10 cellular contexts compared by ENCODE assay signal in the genomic region with DNA sequence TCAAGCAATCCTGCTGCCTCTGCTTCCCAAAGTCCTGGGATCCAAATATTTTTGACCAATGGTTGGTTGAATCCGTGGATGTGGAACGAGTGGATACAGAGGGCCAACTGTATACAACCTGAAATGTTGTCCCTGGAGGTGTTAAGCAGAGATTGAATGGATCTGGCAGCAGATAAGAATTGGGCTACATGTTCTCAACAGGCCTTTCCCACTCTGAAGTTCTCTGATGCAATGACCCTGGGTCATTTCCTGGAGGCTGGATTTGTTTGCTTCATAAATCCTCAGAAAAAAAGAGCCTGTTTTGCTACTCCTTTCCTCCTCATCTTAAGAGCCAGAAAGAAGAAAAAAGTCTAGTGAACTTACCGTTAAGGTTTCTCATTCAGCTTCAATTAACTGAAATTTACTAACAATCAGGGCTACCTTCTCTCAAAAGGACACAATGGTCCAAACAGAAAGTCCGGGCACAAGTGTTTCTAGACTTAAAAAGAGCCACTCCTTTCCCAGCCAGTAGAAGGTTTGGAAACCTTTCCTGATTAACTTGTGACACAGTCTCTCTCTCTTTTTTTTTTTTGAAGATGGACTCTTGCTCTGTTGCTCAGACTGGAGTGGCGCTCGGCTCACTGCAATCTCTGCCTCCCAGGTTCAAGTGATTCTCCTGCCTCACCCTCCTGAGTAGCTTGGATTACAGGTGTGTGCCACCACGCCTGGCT. TPM values are rescaled to one million over a fixed set of nuclear protein-coding genes. Genes with fewer than 3 reads are reported as not detected.
DNase-seq lines count a peak whose midpoint lies in the region; ATAC-seq and TF ChIP-seq lines count a peak whose summit lies in the region.
"Had no signal": no experiment of that assay in that cellular context is flagged by ENCODE, and none has a peak within 500 bp of the region (broad histone marks: within the 10 kb centered on the region; RNA-seq: fewer than 3 reads in every experiment).

No MANE protein-coding gene starts in this region.

- H3K36me3 Mint-ChIP-seq in MCF 10A (ENCODE audit: insufficient read depth, unreplicated experiment), result no peaks in the 10 kb centered on the region

- H3K4me1 Mint-ChIP-seq in MCF 10A (ENCODE audit: insufficient read depth, unreplicated experiment), result peaks cover 35% of the 10 kb centered on the region

- no TSS peak for BruUV-seq in MCF 10A (replicated peaks; lab: Mats Ljungman, UMichigan)

- H3K27me3 ChIP-seq in ACC112 (ENCODE audit: insufficient read depth, low read length) (no peaks in the 10 kb centered on the region), lower lobe of right lung (ENCODE audit: low read depth) (no peaks in the 10 kb centered on the region)

- no peaks in the 10 kb centered on the region for H3K9me3 ChIP-seq in lower lobe of right lung

- ATAC-seq in lower lobe of right lung (peak; percentile 67 to 71), HG03565 (IDR thresholded peaks at IDR 0.05; ENCODE audit: unreplicated experiment) (no peak)

- H3K36me3 ChIP-seq in ACC112 (ENCODE audit: insufficient read depth, low read length) (no peaks in the 10 kb centered on the region), lower lobe of right lung (no peaks in the 10 kb centered on the region)

- H3K4me1 ChIP-seq in ACC112 (ENCODE audit: control insufficient read depth, insufficient read depth, low read length, unreplicated experiment) (peaks cover 16% of the 10 kb centered on the region), lower lobe of right lung (peaks cover 90% of the 10 kb centered on the region)

- H3K27me3 Mint-ChIP-seq in MCF 10A (ENCODE audit: insufficient read depth, unreplicated experiment), result no peaks in the 10 kb centered on the region

- no peak overlapping the region for H2AFZ ChIP-seq in ACC112 (ENCODE audit: low read length, unreplicated experiment)

- intact Hi-C loops in MCF 10A (cut with micrococcal nuclease), result no loop called here
- intact Hi-C loops in lower lobe of right lung (cut with DNase I), result no loop called here

- H3K79me2 ChIP-seq in ACC112 (ENCODE audit: control insufficient read depth, insufficient read depth, low read length, unreplicated experiment), result no peaks in the 10 kb centered on the region

- no peak for TF ChIP-seq CTCF in MCF 10A (IDR thresholded peaks at IDR 0.05; ENCODE audit: unreplicated experiment)
- TF ChIP-seq CTCF in lower lobe of right lung (IDR thresholded peaks at IDR 0.05), result no peak

- DNase-seq in M059J (ENCODE audit: low read depth) (peak; percentile 42), MCF 10A (ENCODE audit: unreplicated experiment) (peak; percentile 54), lower lobe of right lung (no peak), NCI-H146 (lab: John Stamatoyannopoulos, UW) (no peak), kidney glomerular epithelial cell (lab: John Stamatoyannopoulos, UW) (no peak), HEK293T (ENCODE audit: extremely low spot score) (no peak)
- DNase-seq: NCI-H2029 treated with DMSO at 0.1 percent for 48 hours had no signal

- H3K27ac ChIP-seq in ACC112 (ENCODE audit: low read depth, low read length), result 0 out of 2 replicates have a peak overlapping the region, but pooled peaks have one; percentile 6
- H3K27ac ChIP-seq in lower lobe of right lung, result peak overlapping the region; percentile 65
- H3K27ac ChIP-seq: C4-2B had no signal

- peaks cover 7% of the 10 kb centered on the region for H3K9me3 Mint-ChIP-seq in MCF 10A (ENCODE audit: unreplicated experiment)

- CTCF ChIA-PET in MCF 10A (lab: Yijun Ruan, JAX), result interaction anchor here (0.6 to 11.7 kb wide), 4 partner anchors 10 to 194 kb away, joined by 3 to 170 read pairs (median 4); no protein-coding TSS in a partner anchor
- CTCF ChIA-PET in HEK293T (lab: Yijun Ruan, JAX), result no interaction called here

- no peak overlapping the region for H3K4me3 ChIP-seq in ACC112 (ENCODE audit: low read depth, low read length)
- H3K4me3 ChIP-seq in lower lobe of right lung, result no peak overlapping the region

- peak overlapping the region; percentile 81 for H3K27ac Mint-ChIP-seq in MCF 10A (ENCODE audit: low read depth, unreplicated experiment)

- POLR2A ChIA-PET in MCF 10A (lab: Yijun Ruan, JAX), result no interaction called here
- POLR2A ChIA-PET in HEK293T (lab: Yijun Ruan, JAX), result no interaction called here

- no peak overlapping the region for H3K4me3 Mint-ChIP-seq in MCF 10A (ENCODE audit: unreplicated experiment)

TF ChIP-seq in HEK293T, 16 proteins besides CTCF, POLR2A, EP300 and RAD21:
- TF ChIP-seq LEF1 (IDR thresholded peaks at IDR 0.05; ENCODE audit: borderline replicate concordance) (no peak), CTBP1 (IDR thresholded peaks at IDR 0.05; ENCODE audit: borderline replicate concordance) (no peak), SP1 (IDR thresholded peaks at IDR 0.05) (no peak), BHLHE40 (IDR thresholded peaks at IDR 0.05; ENCODE audit: borderline replicate concordance) (no peak)
- TF ChIP-seq, protein P1, sequence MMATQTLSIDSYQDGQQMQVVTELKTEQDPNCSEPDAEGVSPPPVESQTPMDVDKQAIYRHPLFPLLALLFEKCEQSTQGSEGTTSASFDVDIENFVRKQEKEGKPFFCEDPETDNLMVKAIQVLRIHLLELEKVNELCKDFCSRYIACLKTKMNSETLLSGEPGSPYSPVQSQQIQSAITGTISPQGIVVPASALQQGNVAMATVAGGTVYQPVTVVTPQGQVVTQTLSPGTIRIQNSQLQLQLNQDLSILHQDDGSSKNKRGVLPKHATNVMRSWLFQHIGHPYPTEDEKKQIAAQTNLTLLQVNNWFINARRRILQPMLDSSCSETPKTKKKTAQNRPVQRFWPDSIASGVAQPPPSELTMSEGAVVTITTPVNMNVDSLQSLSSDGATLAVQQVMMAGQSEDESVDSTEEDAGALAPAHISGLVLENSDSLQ (IDR thresholded peaks at IDR 0.05), result no peak
TF ChIP-seq in HEK293T: peak in this region for 0.

RNA-seq across cellular contexts. Expression of a gene that starts 6.5 kb away (rescaled TPM):
- 9.6 and 12.0 TPM in 2 replicates for total RNA-seq in M059J (2014; rRNA removed; shearing (Covaris generic))
- total RNA-seq in MCF 10A (2022) (10.6 and 13.1 TPM in 2 replicates), lower lobe of right lung (48.0 TPM)

Comparison
In these comparisons a context has a peak if more than half of its experiments do, and no peak if none do; other contexts are left out.
1. DNase-seq: peak in M059J (single experiment) and MCF 10A (single experiment); none in lower lobe of right lung (single experiment), NCI-H146 (single experiment), kidney glomerular epithelial cell (single experiment) and HEK293T (single experiment).